Comparison of ENCODE assay signal across 24 cellular contexts in genomic region chr3:42028474-42028873, GRCh38.
DNase-seq lines count a peak whose midpoint lies in the region; ATAC-seq and TF ChIP-seq lines count a peak whose summit lies in the region.
"Had no signal": no experiment of that assay in that cellular context is flagged by ENCODE, and none has a peak within 500 bp of the region (broad histone marks: within the 10 kb centered on the region; RNA-seq: fewer than 3 reads in every experiment).

No MANE protein-coding gene starts in this region.

- H3K27ac ChIP-seq in caudate nucleus (ENCODE audit: low read depth, low read length) = no peak overlapping the region
- H3K27ac ChIP-seq: ovary, right lobe of liver, suprapubic skin had no signal

- H3K9me3 Mint-ChIP-seq in chondrocyte (ENCODE audit: low read depth) = no peaks in the 10 kb centered on the region
- no peaks in the 10 kb centered on the region for H3K9me3 Mint-ChIP-seq in nephron

- DNase-seq in cardiac septum (ENCODE audit: low spot score) (peak; percentile 61), Right ventricle myocardium inferior (ENCODE audit: missing footprints) (no peak), chondrocyte (ENCODE audit: low spot score) (no peak), caudate nucleus (lab: John Stamatoyannopoulos, UW) (no peak)
- DNase-seq in stimulated activated CD8-positive, alpha-beta memory T cell treated with anti-CD3 and anti-CD28 coated beads, Interleukin-4, amount 100 ng/mL, for 48 hours = peak; percentile 10
- DNase-seq: activated CD4-positive, alpha-beta T cell treated with anti-CD3 and anti-CD28 coated beads for 36 hours; activated CD8-positive, alpha-beta T cell treated with anti-CD3 and anti-CD28 coated beads, Interleukin-2, amount 10 ng/mL, durations not matched to agents 7 days and 5 days; activated gamma-delta T cell; activated T-cell treated with anti-CD3 and anti-CD28 coated beads for 4 hours; CD4-positive, alpha-beta memory T cell; IMR-90; kidney glomerular epithelial cell; NCI-H1048; NCI-H187; NCI-H2171; NCI-H510A treated with DMSO at 0.1 percent for 48 hours; ovary; right lobe of liver; stimulated activated CD4-positive, alpha-beta T cell treated with anti-CD3 and anti-CD28 coated beads, Interleukin-4, amount 100 ng/mL, for 4 hours; stimulated activated naive B cell treated with anti-CD40 and anti-IgM and Interleukin-4, amounts not matched to agents 10 μg/mL and 1 μg/mL and 100 μg/mL, for 72 hours had no signal

- H3K27me3 Mint-ChIP-seq in chondrocyte (ENCODE audit: low read depth) (no peaks in the 10 kb centered on the region), nephron (ENCODE audit: low read depth) (peaks cover 4% of the 10 kb centered on the region)
- H3K27me3 Mint-ChIP-seq: activated CD4-positive, alpha-beta T cell treated with anti-CD3 and anti-CD28 coated beads for 36 hours; CD4-positive, alpha-beta memory T cell; stimulated activated naive B cell treated with anti-CD40 and anti-IgM and Interleukin-4, amounts not matched to agents 10 μg/mL and 1 μg/mL and 100 μg/mL, for 72 hours had no signal

- no peak for ATAC-seq in Right ventricle myocardium inferior
- no peak for ATAC-seq in GM19397 (IDR thresholded peaks at IDR 0.05; ENCODE audit: unreplicated experiment)
- no peak for ATAC-seq in GM21528 (IDR thresholded peaks at IDR 0.05; ENCODE audit: low FRiP score, unreplicated experiment)
- ATAC-seq: activated CD4-positive, alpha-beta T cell treated with anti-CD3 and anti-CD28 coated beads for 36 hours; activated CD8-positive, alpha-beta T cell treated with anti-CD3 and anti-CD28 coated beads, Interleukin-2, amount 10 ng/mL, durations not matched to agents 7 days and 5 days; right lobe of liver; stimulated activated naive B cell treated with anti-CD40 and anti-IgM and Interleukin-4, amounts not matched to agents 10 μg/mL and 1 μg/mL and 100 μg/mL, for 72 hours had no signal

- H3K4me1 Mint-ChIP-seq in chondrocyte (ENCODE audit: low read depth) (peaks cover 59% of the 10 kb centered on the region), nephron (peaks cover 58% of the 10 kb centered on the region)

- H3K27ac Mint-ChIP-seq in chondrocyte (ENCODE audit: unreplicated experiment) (peak overlapping the region; percentile 13), nephron (peak overlapping the region; percentile 4 to 40 (median 10))
- H3K27ac Mint-ChIP-seq: activated CD4-positive, alpha-beta T cell treated with anti-CD3 and anti-CD28 coated beads for 36 hours; activated CD8-positive, alpha-beta T cell treated with anti-CD3 and anti-CD28 coated beads, Interleukin-2, amount 10 ng/mL, durations not matched to agents 7 days and 5 days had no signal

- intact Hi-C loops in cardiac septum (cut with DNase I) = no loop called here
- intact Hi-C loops in Right ventricle myocardium inferior (cut with DNase I) = no loop called here

- H3K36me3 Mint-ChIP-seq in chondrocyte (ENCODE audit: low read depth) = peaks cover 3% of the 10 kb centered on the region
- H3K36me3 Mint-ChIP-seq in nephron (ENCODE audit: low read depth) = peaks cover 6% of the 10 kb centered on the region

- no peak for TF ChIP-seq CTCF in chondrocyte (IDR thresholded peaks at IDR 0.05)
- TF ChIP-seq CTCF in nephron (IDR thresholded peaks at IDR 0.05; ENCODE audit: unreplicated experiment in 3 of 3) = no peak

- H3K4me3 Mint-ChIP-seq in chondrocyte (ENCODE audit: unreplicated experiment) (no peak overlapping the region), nephron (no peak overlapping the region)
- H3K4me3 Mint-ChIP-seq: activated CD4-positive, alpha-beta T cell treated with anti-CD3 and anti-CD28 coated beads for 36 hours; activated CD8-positive, alpha-beta T cell treated with anti-CD3 and anti-CD28 coated beads, Interleukin-2, amount 10 ng/mL, durations not matched to agents 7 days and 5 days; CD4-positive, alpha-beta memory T cell; stimulated activated naive B cell treated with anti-CD40 and anti-IgM and Interleukin-4, amounts not matched to agents 10 μg/mL and 1 μg/mL and 100 μg/mL, for 72 hours had no signal

Comparison
In these comparisons a context has a peak if more than half of its experiments do, and no peak if none do; other contexts are left out.
1. DNase-seq: peak in cardiac septum (single experiment) and stimulated activated CD8-positive, alpha-beta memory T cell treated with anti-CD3 and anti-CD28 coated beads, Interleukin-4, amount 100 ng/mL, for 48 hours (single experiment); none in Right ventricle myocardium inferior (single experiment), chondrocyte (single experiment) and caudate nucleus (0 of 61).